Comparison of ENCODE assay signal across 23 cellular contexts in genomic region chr11:32002311-32002710, GRCh38.
"Had no signal": no experiment of that assay in that cellular context is flagged by ENCODE, and none has a peak within 500 bp of the region (broad histone marks: within the 10 kb centered on the region; RNA-seq: fewer than 3 reads in every experiment).

No MANE protein-coding gene starts in this region.

- ATAC-seq: activated CD4-positive, alpha-beta T cell treated with anti-CD3 and anti-CD28 coated beads for 36 hours; activated CD4-positive, CD25-positive, alpha-beta regulatory T cell treated with anti-CD3 and anti-CD28 coated beads, Interleukin-2, amount 50 U/mL, for 24 hours; activated CD8-positive, alpha-beta T cell treated with anti-CD3 and anti-CD28 coated beads, Interleukin-2, amount 10 ng/mL, durations not matched to agents 7 days and 5 days; activated naive CD8-positive, alpha-beta T cell treated with anti-CD3 and anti-CD28 coated beads, Interleukin-2, amount 50 U/mL, for 24 hours; activated T-cell treated with anti-CD3 and anti-CD28 coated beads, Interleukin-2, amount 50 U/mL, for 4 hours; Panc1 had no signal

- H3K36me3 ChIP-seq: brain microvascular endothelial cell, SJCRH30 had no signal

- H3K27ac ChIP-seq: brain microvascular endothelial cell, SJCRH30, SK-N-MC had no signal

- H3K27me3 ChIP-seq: brain microvascular endothelial cell, SJCRH30 had no signal

- DNase-seq: activated CD4-positive, alpha-beta T cell treated with anti-CD3 and anti-CD28 coated beads for 36 hours; activated CD4-positive, alpha-beta T cell treated with anti-CD3 and anti-CD28 coated beads, Interleukin-2, amount 10 ng/mL, durations not matched to agents 7 days and 5 days; activated CD4-positive, alpha-beta T cell treated with anti-CD3 and anti-CD28 coated beads, Interleukin-2, amount 50 U/mL, for 48 hours; activated CD8-positive, alpha-beta T cell treated with anti-CD3 and anti-CD28 coated beads, Interleukin-2, amount 10 ng/mL, durations not matched to agents 7 days and 5 days; activated gamma-delta T cell treated with Interleukin-2 at 50 U/mL for 16 hours; activated naive CD4-positive, alpha-beta T cell treated with anti-CD3 and anti-CD28 coated beads for 36 hours; activated naive CD8-positive, alpha-beta T cell treated with anti-CD3 and anti-CD28 coated beads, Interleukin-2, amount 50 U/mL, for 24 hours; activated T-cell treated with anti-CD3 and anti-CD28 coated beads for 4 hours; activated T-cell treated with anti-CD3 and anti-CD28 coated beads, Interleukin-2, amount 50 U/mL, for 4 hours; anterior cingulate cortex; brain microvascular endothelial cell; central memory CD4-positive, alpha-beta T cell; NCI-H1048; NCI-H1436 treated with DMSO at 0.1 percent for 48 hours; NCI-H2029; NCI-H345; NCI-H524 treated with DMSO at 0.1 percent for 48 hours; SHP77; SJCRH30; T1000 had no signal

- H3K4me3 ChIP-seq: SJCRH30, SK-N-MC had no signal

- H3K4me1 ChIP-seq: SJCRH30 had no signal

- H3K9me3 ChIP-seq: SJCRH30 had no signal
